In genomic region chr11:88295028-88295427, GRCh38 we compare ENCODE assay signal across 20 cellular contexts. TPM values are rescaled to one million over a fixed set of nuclear protein-coding genes. Genes with fewer than 3 reads are reported as not detected.
A peak's percentile ranks its signal among the peaks of the same experiment; 100 is the strongest.
DNase-seq lines count a peak whose midpoint lies in the region; ATAC-seq, FAIRE-seq and TF ChIP-seq lines count a peak whose summit lies in the region.
"Had no signal": no experiment of that assay in that cellular context is flagged by ENCODE, and none has a peak within 500 bp of the region (broad histone marks: within the 10 kb centered on the region; RNA-seq: fewer than 3 reads in every experiment).

No MANE protein-coding gene starts in this region.

- dilution Hi-C loops in mammary epithelial cell (cut with HindIII; ENCODE audit: low sequenced_read_pairs), result no loop called here

- no peaks in the 10 kb centered on the region for H3K27me3 Mint-ChIP-seq in WTC11 (ENCODE audit: low read depth)
- H3K27me3 Mint-ChIP-seq: IgD-negative memory B cell had no signal

- TF ChIP-seq EP300 in HepG2 (IDR thresholded peaks at IDR 0.05; ENCODE audit: low read depth in 2 of 2, low read length in 2 of 2) (no peak), HepG2 (CRISPR knock-in tag; IDR thresholded peaks at IDR 0.05; ENCODE audit: borderline replicate concordance) (no peak)

- peaks cover 88% of the 10 kb centered on the region for H3K36me3 Mint-ChIP-seq in WTC11

- H3K9ac ChIP-seq in HepG2 (ENCODE audit: insufficient read depth, low read depth, low read length) (no peak overlapping the region), mammary epithelial cell (ENCODE audit: insufficient read depth, low read length) (no peak overlapping the region)
- H3K9ac ChIP-seq: SK-N-SH had no signal

- H3K4me2 ChIP-seq in HepG2 (ENCODE audit: low read depth, low read length) (no peak overlapping the region), mammary epithelial cell (ENCODE audit: insufficient read depth, low read depth, low read length) (no peak overlapping the region)
- H3K4me2 ChIP-seq: SK-N-SH had no signal

- CTCF ChIA-PET in HepG2 (lab: Yijun Ruan, JAX; ENCODE audit: low intra/inter-chr PET ratio, low total read pairs) (no interaction called here), WTC11 (lab: Charles Lee) (no interaction called here), mammary epithelial cell (lab: Charles Lee; ENCODE audit: low non-redundant PET) (interaction anchor here (0.6 kb wide), 1 partner anchor 8 kb away, joined by 3 read pairs; no protein-coding TSS in a partner anchor)

- H3K9me3 ChIP-seq in HepG2 (ENCODE audit: low read length), result no peaks in the 10 kb centered on the region
- no peaks in the 10 kb centered on the region for H3K9me3 ChIP-seq in right lobe of liver
- H3K9me3 ChIP-seq in mammary epithelial cell (replicated peaks; ENCODE audit: insufficient read depth, low read length), result no peaks in the 10 kb centered on the region
- H3K9me3 ChIP-seq: SK-N-SH had no signal

- no peaks in the 10 kb centered on the region for H4K20me1 ChIP-seq in HepG2 (ENCODE audit: insufficient read depth, low read length)
- H4K20me1 ChIP-seq in mammary epithelial cell (ENCODE audit: insufficient read depth, low read length), result no peaks in the 10 kb centered on the region

- H3K4me1 ChIP-seq in HepG2 (ENCODE audit: insufficient read depth, low read length) (peaks cover 14% of the 10 kb centered on the region), right lobe of liver (peaks cover 0 to 6% (median 0%) of the 10 kb centered on the region in 4 donors), mammary epithelial cell (ENCODE audit: insufficient read depth, low read length) (peaks cover 6% of the 10 kb centered on the region)

- TF ChIP-seq RAD21 in HepG2 (CRISPR knock-in tag; IDR thresholded peaks at IDR 0.05), result no peak

- in situ Hi-C loops in HepG2 (cut with HindIII; ENCODE audit: extremely low pct_ligation_motif_present, low pct_unique_long_range_greater_than_20kb) (no loop called here), mammary epithelial cell (cut with MboI; ENCODE audit: low sequenced_read_pairs in 2 of 2) (loop anchor here (25.0 kb wide), 2 partner anchors 283 to 833 kb away; no protein-coding TSS in a partner anchor)

- H3K4me3 ChIP-seq in HepG2 (replicated peaks in 1 of 3; ENCODE audit: insufficient read depth in 1 of 3, low read depth in 2 of 3, low read length in 3 of 3) (no peak overlapping the region), right lobe of liver (no peak overlapping the region), mammary epithelial cell (replicated peaks in 1 of 3; ENCODE audit: insufficient read depth in 1 of 3, low read depth in 2 of 3, low read length in 3 of 3) (no peak overlapping the region)

- no peak for FAIRE-seq in HepG2 (lab: Jason Lieb, UNC)
- FAIRE-seq: RCC 7860 had no signal

- H3K27me3 ChIP-seq in HepG2 (ENCODE audit: control insufficient read depth in 1 of 2, insufficient read depth in 2 of 2, low read length in 2 of 2) (no peaks in the 10 kb centered on the region), right lobe of liver (no peaks in the 10 kb centered on the region), mammary epithelial cell (ENCODE audit: insufficient read depth, low read length) (no peaks in the 10 kb centered on the region)

- H3K36me3 ChIP-seq in HepG2 (replicated peaks in 1 of 2; ENCODE audit: control insufficient read depth in 1 of 2, insufficient read depth in 2 of 2, low read length in 2 of 2) (peaks cover 1 to 10% of the 10 kb centered on the region in 2 experiments; a peak in 1 of 5 replicates), right lobe of liver (peaks cover 0 to 2% (median 0%) of the 10 kb centered on the region in 4 donors), mammary epithelial cell (ENCODE audit: insufficient read depth, low read length) (peaks cover 21% of the 10 kb centered on the region)

- intact Hi-C loops in HepG2 (cut with micrococcal nuclease; ENCODE audit: unreplicated experiment) (no loop called here), right lobe of liver (cut with DNase I) (no loop called here), mammary epithelial cell (cut with micrococcal nuclease) (no loop called here)

- H3K9me3 Mint-ChIP-seq in WTC11, result no peaks in the 10 kb centered on the region
- H3K9me3 Mint-ChIP-seq: IgD-negative memory B cell had no signal

- peak overlapping the region; percentile 83 for H3K27ac Mint-ChIP-seq in WTC11
- H3K27ac Mint-ChIP-seq: CD14-positive monocyte, IgD-negative memory B cell had no signal

- H3K4me1 Mint-ChIP-seq in WTC11, result peaks cover 38% of the 10 kb centered on the region

- DNase-seq in HepG2 (ENCODE audit: low spot score) (no peak), right lobe of liver (no peak), WTC11 (ENCODE audit: low spot score) (no peak), H4 (ENCODE audit: low spot score) (no peak), mammary epithelial cell (no peak), iPS-NIHi11 (ENCODE audit: low spot score) (no peak)
- DNase-seq: DMS79; H7; NCI-H1105; NCI-H2081 treated with DMSO at 0.1 percent for 48 hours; NK-92 treated with Interleukin-12 subunit alpha and Interleukin-12 subunit beta, amount 100 ng/mL, for 24 hours; SHP77; SK-N-SH had no signal

- no peak for TF ChIP-seq CTCF in HepG2 (CRISPR knock-in tag; IDR thresholded peaks at IDR 0.05)
- TF ChIP-seq CTCF in right lobe of liver (IDR thresholded peaks at IDR 0.05), result no peak
- no peak for TF ChIP-seq CTCF in WTC11 (IDR thresholded peaks at IDR 0.05)
- TF ChIP-seq CTCF in mammary epithelial cell (conservative IDR thresholded peaks at IDR 0.05 in 1 of 2, IDR thresholded peaks at IDR 0.05 in 1 of 2; ENCODE audit: extremely low read depth in 1 of 2, insufficient read depth in 1 of 2, low read depth in 1 of 2, low read length in 2 of 2), result no peak

- POLR2A ChIA-PET in HepG2 (lab: Yijun Ruan, JAX) (no interaction called here), WTC11 (lab: Charles Lee) (interaction anchor here (0.7 to 0.9 kb wide), 2 partner anchors 8 to 32 kb away, joined by 3 read pairs; no protein-coding TSS in a partner anchor)

- no peaks in the 10 kb centered on the region for H3K79me2 ChIP-seq in HepG2 (ENCODE audit: insufficient read depth, low read length)
- peaks cover 6% of the 10 kb centered on the region for H3K79me2 ChIP-seq in mammary epithelial cell (ENCODE audit: insufficient read depth, low read length)

- H3K27ac ChIP-seq in HepG2 (ENCODE audit: extremely low read length, insufficient read depth, low read length), result no peak overlapping the region
- no peak overlapping the region for H3K27ac ChIP-seq in right lobe of liver
- no peak overlapping the region for H3K27ac ChIP-seq in mammary epithelial cell (ENCODE audit: insufficient read depth, low read depth, low read length)
- H3K27ac ChIP-seq: 22Rv1, HL-60 had no signal

- WGBS in HepG2 (ENCODE audit: low lambda C conversion rate), result 67% methylated on average over 3 of the region's 3 CpGs
- WGBS in right lobe of liver (ENCODE audit: insufficient coverage, low coverage, low lambda C conversion rate, missing lambda C conversion rate), result 82% methylated on average over 3 of the region's 3 CpGs
- 93% methylated on average over 3 of the region's 3 CpGs for WGBS in mammary epithelial cell (ENCODE audit: low coverage, missing lambda C conversion rate)

- ATAC-seq in HepG2 (no peak), right lobe of liver (no peak), HG02870 (IDR thresholded peaks at IDR 0.05; ENCODE audit: unreplicated experiment) (peak; percentile 54), WTC11 (no peak), HG02840 (IDR thresholded peaks at IDR 0.05; ENCODE audit: low FRiP score, unreplicated experiment) (no peak)

- H3K4me3 Mint-ChIP-seq in WTC11, result no peak overlapping the region
- H3K4me3 Mint-ChIP-seq: CD14-positive monocyte, IgD-negative memory B cell had no signal

- BruUV-seq in HepG2 (replicated peaks; lab: Mats Ljungman, UMichigan) (no TSS peak), mammary epithelial cell (replicated peaks; lab: Mats Ljungman, UMichigan) (no TSS peak)

- no peak overlapping the region for H2AFZ ChIP-seq in HepG2 (ENCODE audit: low read length)
- no peak overlapping the region for H2AFZ ChIP-seq in mammary epithelial cell (ENCODE audit: low read depth, low read length)

- TF ChIP-seq POLR2A in HepG2 (IDR thresholded peaks at IDR 0.05; ENCODE audit: insufficient read depth in 1 of 2, low read depth in 2 of 2, low read length in 2 of 2) (no peak), right lobe of liver (IDR thresholded peaks at IDR 0.05) (no peak)

TF ChIP-seq in WTC11, 78 proteins besides CTCF, POLR2A, EP300 and RAD21 (continues in another document):
- TF ChIP-seq NR2C2 (CRISPR knock-in tag; IDR thresholded peaks at IDR 0.05) (no peak), ZMAT4 (CRISPR knock-in tag; IDR thresholded peaks at IDR 0.05) (no peak)

RNA-seq across cellular contexts. Expression of gene CTSC, which starts 42.5 kb away (rescaled TPM):
- total RNA-seq in HepG2 (2016; rRNA removed; fragmentation: Illumina TruSeq; extraction: Trizol) (69.3 and 144 TPM in 2 replicates), right lobe of liver (10 to 100 TPM; 20.1 to 68.0 (median 42.8) TPM), WTC11 (2021) (269 to 299 TPM (median 293 TPM) in 3 replicates), mammary epithelial cell (100 to 1,000 TPM; 192 to 609 TPM)
- 10.1 and 12.6 TPM in 2 replicates for total RNA-seq in HepG2 (2016; cell fraction: cytosol; rRNA removed; fragmentation: Illumina TruSeq; extraction: Trizol; ENCODE audit: low read depth)
- 73.3 and 148 TPM in 2 replicates for total RNA-seq in HepG2 (2016; cell fraction: insoluble cytoplasmic fraction; rRNA removed; fragmentation: Illumina TruSeq; extraction: Trizol)
- 17.2 and 21.5 TPM in 2 replicates for total RNA-seq in HepG2 (2016; cell fraction: membrane; rRNA removed; fragmentation: Illumina TruSeq; extraction: Trizol)
- total RNA-seq in HepG2 (2016; cell fraction: nucleus; rRNA removed; fragmentation: Illumina TruSeq; extraction: Trizol), result 143 and 153 TPM in 2 replicates
- polyA plus RNA-seq in HepG2 (2011; rRNA removed) (151 and 210 TPM in 2 replicates), mammary epithelial cell (776 TPM)
- polyA plus RNA-seq in HepG2 (2011; cell fraction: cytosol; rRNA removed), result 144 and 152 TPM in 2 replicates
- 49.6 and 56.2 TPM in 2 replicates for polyA plus RNA-seq in HepG2 (2011; cell fraction: nucleus; rRNA removed)
- polyA plus RNA-seq in HepG2 (2012), result 102 and 112 TPM in 2 replicates
- 12.9 TPM in 2 replicates for polyA plus RNA-seq in HepG2 (2016; cell fraction: cytosol; fragmentation: Illumina TruSeq; extraction: Trizol; ENCODE audit: low read depth)
- 79.7 and 80.7 TPM in 2 replicates for polyA plus RNA-seq in HepG2 (2016; cell fraction: insoluble cytoplasmic fraction; fragmentation: Illumina TruSeq; extraction: Trizol; ENCODE audit: low read depth)
- polyA plus RNA-seq in HepG2 (2016; cell fraction: membrane; fragmentation: Illumina TruSeq; extraction: Trizol; ENCODE audit: low read depth), result 19.3 and 20.8 TPM in 2 replicates
- 187 and 211 TPM in 2 replicates for polyA plus RNA-seq in HepG2 (2016; cell fraction: nucleus; fragmentation: Illumina TruSeq; extraction: Trizol; ENCODE audit: insufficient read depth, low read depth)
- polyA minus RNA-seq in HepG2 (2011; rRNA and poly(A)+ RNA removed; ENCODE audit: low replicate concordance), result 63.5 and 157 TPM in 2 replicates
- polyA minus RNA-seq in HepG2 (2011; cell fraction: cytosol; rRNA and poly(A)+ RNA removed), result 116 and 179 TPM in 2 replicates
- 87.6 and 93.5 TPM in 2 replicates for polyA minus RNA-seq in HepG2 (2011; cell fraction: nucleus; rRNA and poly(A)+ RNA removed)
- 348 and 424 TPM in 2 replicates for total RNA-seq in H4 (2014; rRNA removed; shearing (Covaris generic))
- polyA minus RNA-seq in mammary epithelial cell, result 436 TPM
